In genomic region chr9:2620876-2621677, GRCh38 we compare ENCODE assay signal across 2 cellular contexts.
TF ChIP-seq lines count a peak whose summit lies in the region.

No MANE protein-coding gene starts in this region.

TF ChIP-seq in WTC11, 78 proteins besides CTCF, POLR2A, EP300 and RAD21 (continued from another document):
- TF ChIP-seq FOXP4 (CRISPR knock-in tag; IDR thresholded peaks at IDR 0.05) = 0 out of 2 replicates have a peak, but pooled peaks have one; percentile 32
- peak; percentile 2; the same call in 1 of the 2 replicates for TF ChIP-seq ZNF416 (CRISPR knock-in tag; IDR thresholded peaks at IDR 0.05)
- no peak for TF ChIP-seq MLX (CRISPR knock-in tag; IDR thresholded peaks at IDR 0.05)
- TF ChIP-seq FOXP1 (CRISPR knock-in tag; IDR thresholded peaks at IDR 0.05; ENCODE audit: borderline replicate concordance) = peak; percentile 70; the same call in 1 of the 2 replicates
- peak; percentile 57; the same call in 1 of the 2 replicates for TF ChIP-seq TP53 (CRISPR knock-in tag; IDR thresholded peaks at IDR 0.05)
- TF ChIP-seq HMGA2 (CRISPR knock-in tag; IDR thresholded peaks at IDR 0.05) = no peak

TF ChIP-seq in HepG2, 621 proteins besides CTCF, POLR2A, EP300 and RAD21 (continued from another document and continues in another):
- no peak for TF ChIP-seq AHDC1 (CRISPR knock-in tag; IDR thresholded peaks at IDR 0.05; ENCODE audit: borderline replicate concordance)
- TF ChIP-seq SSRP1 (CRISPR knock-in tag; IDR thresholded peaks at IDR 0.05) = no peak
- no peak for TF ChIP-seq ZNF451 (CRISPR knock-in tag; IDR thresholded peaks at IDR 0.05)
- no peak for TF ChIP-seq RORA (CRISPR knock-in tag; IDR thresholded peaks at IDR 0.05)
- peak; percentile 63; the same call in 1 of the 2 replicates for TF ChIP-seq HMG20B (CRISPR knock-in tag; conservative IDR thresholded peaks at IDR 0.05)
- TF ChIP-seq HIC2 (CRISPR knock-in tag; IDR thresholded peaks at IDR 0.05; ENCODE audit: low read depth) = no peak
- no peak for TF ChIP-seq SOX13 (IDR thresholded peaks at IDR 0.05)
- peak in 1 of 2 experiments; percentile 15; a peak in 1 of 4 replicates for TF ChIP-seq SOX13 (CRISPR knock-in tag; conservative IDR thresholded peaks at IDR 0.05 in 1 of 2, IDR thresholded peaks at IDR 0.05 in 1 of 2)
- TF ChIP-seq ZNF33B (CRISPR knock-in tag; IDR thresholded peaks at IDR 0.05) = no peak
- TF ChIP-seq NFIB (CRISPR knock-in tag; IDR thresholded peaks at IDR 0.05; ENCODE audit: borderline replicate concordance) = no peak
- no peak for TF ChIP-seq ZNF407 (CRISPR knock-in tag; IDR thresholded peaks at IDR 0.05; ENCODE audit: not compliant biosample characterization)
- no peak for TF ChIP-seq ZFAT (CRISPR knock-in tag; conservative IDR thresholded peaks at IDR 0.05)
- TF ChIP-seq ZNF281 (CRISPR knock-in tag; IDR thresholded peaks at IDR 0.05; ENCODE audit: borderline replicate concordance) = no peak
- TF ChIP-seq ZMAT5 (CRISPR knock-in tag; IDR thresholded peaks at IDR 0.05; ENCODE audit: borderline replicate concordance, low read depth) = no peak
- no peak for TF ChIP-seq ZNF180 (CRISPR knock-in tag; IDR thresholded peaks at IDR 0.05; ENCODE audit: borderline replicate concordance, low read depth)
- no peak for TF ChIP-seq PRDM4 (CRISPR knock-in tag; IDR thresholded peaks at IDR 0.05; ENCODE audit: borderline replicate concordance)
- no peak for TF ChIP-seq MNT (IDR thresholded peaks at IDR 0.05)
- TF ChIP-seq ZNF383 (CRISPR knock-in tag; IDR thresholded peaks at IDR 0.05; ENCODE audit: borderline replicate concordance) = no peak
- TF ChIP-seq TERF1 (CRISPR knock-in tag; IDR thresholded peaks at IDR 0.05) = no peak
- no peak for TF ChIP-seq MEF2D (CRISPR knock-in tag; IDR thresholded peaks at IDR 0.05)
